In genomic region chr1:205576011-205576410, GRCh38 we compare ENCODE assay signal across 15 cellular contexts. TPM values are rescaled to one million over a fixed set of nuclear protein-coding genes. Genes with fewer than 3 reads are reported as not detected.
DNase-seq lines count a peak whose midpoint lies in the region; ATAC-seq and TF ChIP-seq lines count a peak whose summit lies in the region.
"Had no signal": no experiment of that assay in that cellular context is flagged by ENCODE, and none has a peak within 500 bp of the region (broad histone marks: within the 10 kb centered on the region; RNA-seq: fewer than 3 reads in every experiment).

No MANE protein-coding gene starts in this region.

- no peak for TF ChIP-seq POLR2A in Peyer's patch (IDR thresholded peaks at IDR 0.05)

- no peaks in the 10 kb centered on the region for H3K36me3 ChIP-seq in Peyer's patch
- H3K36me3 ChIP-seq: MG63 had no signal

- DNase-seq in Daoy (ENCODE audit: low read depth) (peak; percentile 63), Peyer's patch (peak in 2 of 3 donors; percentile 6 to 33), left lobe of liver (ENCODE audit: low spot score) (peak; percentile 22)
- DNase-seq in stimulated activated CD8-positive, alpha-beta memory T cell treated with anti-CD3 and anti-CD28 coated beads, Interleukin-4, amount 100 ng/mL, for 48 hours, result peak; percentile 11
- DNase-seq in activated naive CD4-positive, alpha-beta T cell treated with anti-CD3 and anti-CD28 coated beads, Interleukin-2, amount 50 U/mL, for 16 hours, result no peak
- no peak for DNase-seq in activated CD4-positive, alpha-beta T cell treated with anti-CD3 and anti-CD28 coated beads for 48 hours
- DNase-seq: CD4-positive, alpha-beta memory T cell; DMS79 treated with DMSO at 0.1 percent for 48 hours; MG63; NCI-H1092 treated with DMSO at 0.1 percent for 48 hours; NCI-H187; SHP77 treated with DMSO at 0.1 percent for 48 hours had no signal

- no peak overlapping the region for H3K4me3 ChIP-seq in Peyer's patch
- H3K4me3 ChIP-seq: GM23338, MG63 had no signal

- no peaks in the 10 kb centered on the region for H3K9me3 ChIP-seq in Peyer's patch
- H3K9me3 ChIP-seq: MG63 had no signal

- H3K27ac ChIP-seq in Peyer's patch, result no peak overlapping the region
- H3K27ac ChIP-seq: KMS-11 had no signal

- TF ChIP-seq CTCF in Peyer's patch (IDR thresholded peaks at IDR 0.05), result no peak

- H3K4me1 ChIP-seq in Peyer's patch, result no peaks in the 10 kb centered on the region

- ATAC-seq in left lobe of liver, result no peak
- ATAC-seq in GM18868 (IDR thresholded peaks at IDR 0.05; ENCODE audit: unreplicated experiment), result no peak

- H3K27me3 ChIP-seq in Peyer's patch, result no peaks in the 10 kb centered on the region

RNA-seq across cellular contexts. Expression of gene ELK4, which starts 55.8 kb away (rescaled TPM):
- 13.0 and 17.1 TPM in 2 replicates for total RNA-seq in Daoy (2014; rRNA removed; shearing (Covaris generic))
- total RNA-seq in Peyer's patch (10 to 100 TPM; 16.6 to 66.8 (median 23.7) TPM), left lobe of liver (29.9 TPM)

Comparison
In these comparisons a context has a peak if more than half of its experiments do, and no peak if none do; other contexts are left out.
1. DNase-seq: peak in Daoy (single experiment), Peyer's patch (2 of 3), left lobe of liver (single experiment) and stimulated activated CD8-positive, alpha-beta memory T cell treated with anti-CD3 and anti-CD28 coated beads, Interleukin-4, amount 100 ng/mL, for 48 hours (single experiment); none in activated naive CD4-positive, alpha-beta T cell treated with anti-CD3 and anti-CD28 coated beads, Interleukin-2, amount 50 U/mL, for 16 hours (single experiment) and activated CD4-positive, alpha-beta T cell treated with anti-CD3 and anti-CD28 coated beads for 48 hours (single experiment).